Comparison of ENCODE assay signal across 8 cellular contexts in the genomic region with DNA sequence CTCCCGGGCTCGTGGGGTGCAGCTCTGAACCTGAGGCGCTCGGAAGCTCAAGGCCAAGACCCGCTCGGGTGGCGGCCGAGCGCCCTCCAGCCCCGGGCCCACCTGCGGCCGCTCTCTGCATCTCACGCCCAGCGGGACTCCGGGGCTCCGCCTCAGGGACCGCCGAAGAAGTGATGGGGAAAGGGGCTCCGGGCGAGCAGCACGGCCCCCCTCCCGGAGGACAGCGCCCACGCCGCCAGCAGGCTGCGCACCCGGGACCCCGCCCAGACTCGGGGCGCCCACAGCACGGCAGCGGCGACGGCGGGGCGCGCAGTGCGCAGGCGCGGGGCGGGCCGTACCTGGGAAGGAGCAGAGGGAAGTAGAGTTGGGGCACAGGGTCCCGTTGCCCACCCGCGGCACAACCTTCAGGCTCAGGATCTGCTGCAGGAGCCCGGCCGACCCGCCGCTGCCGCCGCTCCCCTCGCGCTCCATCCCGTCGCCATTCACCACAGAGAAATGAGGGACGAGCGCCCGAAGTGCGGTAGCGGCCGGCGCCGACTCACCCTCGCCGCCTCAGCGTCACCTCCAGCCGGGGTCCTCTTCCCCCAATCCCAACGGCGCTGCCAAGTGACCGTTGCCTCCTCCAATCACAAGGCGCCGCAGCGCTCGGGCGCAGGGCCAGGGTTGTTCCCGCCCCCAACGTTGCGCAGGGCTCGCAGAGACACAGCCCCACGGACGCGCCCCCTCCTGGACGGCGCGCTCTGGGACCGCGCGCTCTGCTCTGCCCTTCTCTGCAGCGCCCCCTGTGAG. TPM values are rescaled to one million over a fixed set of nuclear protein-coding genes. Genes with fewer than 3 reads are reported as not detected.
A peak's percentile ranks its signal among the peaks of the same experiment; 100 is the strongest.
DNase-seq lines count a peak whose midpoint lies in the region; ATAC-seq, FAIRE-seq and TF ChIP-seq lines count a peak whose summit lies in the region.

A gene with protein sequence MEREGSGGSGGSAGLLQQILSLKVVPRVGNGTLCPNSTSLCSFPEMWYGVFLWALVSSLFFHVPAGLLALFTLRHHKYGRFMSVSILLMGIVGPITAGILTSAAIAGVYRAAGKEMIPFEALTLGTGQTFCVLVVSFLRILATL (minus strand): TSS at position 560 of the 789 bp plus-strand sequence. CDS start 89 bp downstream, at position 471.

- H3K4me3 ChIP-seq in AG09309 (ENCODE audit: control insufficient read depth, low read depth, low read length): peak within 1 kb of the TSS; percentile 89
- H3K4me3 ChIP-seq in WERI-Rb-1 (ENCODE audit: low read depth, low read length): peak within 1 kb of the TSS; percentile 90
- peak within 1 kb of the TSS; percentile 89 to 93 (median 90) for H3K4me3 ChIP-seq in mammary epithelial cell (replicated peaks in 1 of 3; ENCODE audit: insufficient read depth in 1 of 3, low read depth in 2 of 3, low read length in 3 of 3)
- H3K4me3 ChIP-seq in iPS-20b (ENCODE audit: low read length): peak within 1 kb of the TSS; percentile 89
- peak within 1 kb of the TSS; percentile 71 to 95 for H3K4me3 ChIP-seq in small intestine (ENCODE audit: low read depth in 1 of 2, low read length in 2 of 2)

- peak within 1 kb of the TSS; percentile 83 for H3K9ac ChIP-seq in mammary epithelial cell (ENCODE audit: insufficient read depth, low read length)
- H3K9ac ChIP-seq in iPS-20b (ENCODE audit: low read depth, low read length): peak within 1 kb of the TSS; percentile 86

- DNase-seq in AG09309 (ENCODE audit: low read depth) (peak; percentile 93), NCI-H2227 (lab: John Stamatoyannopoulos, UW; ENCODE audit: unreplicated experiment) (peak; percentile 98), WERI-Rb-1 (peak; percentile 99), mammary epithelial cell (peak; percentile 99), small intestine (peak; percentile 99)

- TF ChIP-seq CTCF in AG09309 (IDR thresholded peaks at IDR 0.05; ENCODE audit: control insufficient read depth, insufficient read depth, low read depth, low read length, missing control alignments) (peak; percentile 100), WERI-Rb-1 (IDR thresholded peaks at IDR 0.05; ENCODE audit: low read depth, low read length) (peak; percentile 97), mammary epithelial cell (conservative IDR thresholded peaks at IDR 0.05 in 1 of 2, IDR thresholded peaks at IDR 0.05 in 1 of 2; ENCODE audit: extremely low read depth in 1 of 2, insufficient read depth in 1 of 2, low read depth in 1 of 2, low read length in 2 of 2) (peak; percentile 99 to 100)

- H3K9me3 ChIP-seq in WERI-Rb-1 (ENCODE audit: severe bottlenecking) (no peaks in the 10 kb centered on the region), mammary epithelial cell (replicated peaks; ENCODE audit: insufficient read depth, low read length) (no peaks in the 10 kb centered on the region), iPS-20b (ENCODE audit: insufficient read depth, low read depth, low read length) (no peaks in the 10 kb centered on the region), small intestine (ENCODE audit: control insufficient read depth, low read depth) (no peaks in the 10 kb centered on the region)

- in situ Hi-C loops in mammary epithelial cell (cut with MboI; ENCODE audit: low sequenced_read_pairs in 2 of 2): loop anchor here in 1 of 2 donors (25.0 kb wide), 1 partner anchor 298 kb away; no protein-coding TSS in a partner anchor

- H3K36me3 ChIP-seq in WERI-Rb-1 (no peaks in the 10 kb centered on the region; the same call in 1 of the 2 replicates), mammary epithelial cell (ENCODE audit: insufficient read depth, low read length) (no peaks in the 10 kb centered on the region), iPS-20b (ENCODE audit: insufficient read depth, low read depth, low read length) (peaks cover 9% of the 10 kb centered on the region; the same call in 1 of the 2 replicates), small intestine (ENCODE audit: control insufficient read depth in 2 of 2, insufficient read depth in 2 of 2, low read length in 2 of 2) (no peaks in the 10 kb centered on the region)

- intact Hi-C loops in mammary epithelial cell (cut with micrococcal nuclease): loop anchor here (1.0 to 10.0 kb wide), 5 partner anchors 22 to 265 kb away; a partner anchor contains a TSS

- no peak for FAIRE-seq in small intestine (lab: Jason Lieb, UNC)

- H3K4me2 ChIP-seq in mammary epithelial cell (ENCODE audit: insufficient read depth, low read depth, low read length): peak within 1 kb of the TSS; percentile 90

- CTCF ChIA-PET in mammary epithelial cell (lab: Charles Lee; ENCODE audit: low non-redundant PET): interaction anchor here (0.6 to 0.7 kb wide), 3 partner anchors 159 to 265 kb away, joined by 4 to 6 read pairs (median 4); no protein-coding TSS in a partner anchor

- H3K27ac ChIP-seq in WERI-Rb-1: peak within 1 kb of the TSS; percentile 87
- H3K27ac ChIP-seq in mammary epithelial cell (ENCODE audit: insufficient read depth, low read depth, low read length): peak within 1 kb of the TSS; percentile 81
- peak within 1 kb of the TSS; percentile 23 for H3K27ac ChIP-seq in iPS-20b (ENCODE audit: low read length)
- H3K27ac ChIP-seq in small intestine (ENCODE audit: low read depth in 1 of 2, low read length in 1 of 2): peak within 1 kb of the TSS; percentile 95 to 96

- H3K27me3 ChIP-seq in WERI-Rb-1 (ENCODE audit: insufficient read depth, low read depth, severe bottlenecking) (no peaks in the 10 kb centered on the region), mammary epithelial cell (ENCODE audit: insufficient read depth, low read length) (no peaks in the 10 kb centered on the region), iPS-20b (ENCODE audit: insufficient read depth, low read length) (no peaks in the 10 kb centered on the region), small intestine (ENCODE audit: control insufficient read depth in 2 of 2, insufficient read depth in 2 of 2, low read length in 2 of 2) (no peaks in the 10 kb centered on the region)

- H3K4me1 ChIP-seq in mammary epithelial cell (ENCODE audit: insufficient read depth, low read length): peaks cover 12% of the 10 kb centered on the region
- H3K4me1 ChIP-seq in iPS-20b (ENCODE audit: insufficient read depth, low read length): 0 out of 2 replicates have a peak, but pooled peaks cover 5% of the 10 kb centered on the region
- peaks cover 0 to 5% of the 10 kb centered on the region in 2 donors for H3K4me1 ChIP-seq in small intestine (ENCODE audit: control insufficient read depth in 2 of 2, insufficient read depth in 1 of 2, low read depth in 1 of 2, low read length in 1 of 2)

- peak; percentile 95 for ATAC-seq in GM18907 (IDR thresholded peaks at IDR 0.05; ENCODE audit: unreplicated experiment)
- peak; percentile 92 for ATAC-seq in HG03159 (IDR thresholded peaks at IDR 0.05; ENCODE audit: unreplicated experiment)

- dilution Hi-C loops in mammary epithelial cell (cut with HindIII; ENCODE audit: low sequenced_read_pairs): no loop called here

- WGBS in mammary epithelial cell (ENCODE audit: low coverage, missing lambda C conversion rate): 2% methylated on average over 35 of the region's 89 CpGs
- 0% methylated on average over 51 to 89 of the region's 89 CpGs for WGBS in small intestine, 3 donors

- H4K20me1 ChIP-seq in mammary epithelial cell (ENCODE audit: insufficient read depth, low read length): no peaks in the 10 kb centered on the region

- H3K79me2 ChIP-seq in mammary epithelial cell (ENCODE audit: insufficient read depth, low read length): peaks cover 50% of the 10 kb centered on the region

- BruUV-seq in mammary epithelial cell (replicated peaks; lab: Mats Ljungman, UMichigan): no TSS peak

- H2AFZ ChIP-seq in mammary epithelial cell (ENCODE audit: low read depth, low read length): peak within 1 kb of the TSS; percentile 90

RNA-seq across cellular contexts. Expression of the gene that starts here (rescaled TPM):
- total RNA-seq in mammary epithelial cell: 10 to 100 TPM; 12.5 to 15.6 TPM
- polyA plus RNA-seq in mammary epithelial cell (12.2 TPM), small intestine (10 to 100 TPM in 2 of 3 donors, 1 to 10 TPM in 1; 9.6 to 19.9 (median 11.1) TPM)
- 33.8 TPM for polyA minus RNA-seq in mammary epithelial cell

Comparison
In these comparisons a context has a peak if more than half of its experiments do, and no peak if none do; other contexts are left out.
1. Peak in every context shown above with its lines: DNase-seq, ATAC-seq, H3K4me3 ChIP-seq and H3K27ac ChIP-seq.
2. H3K27ac ChIP-seq: peak in every context shown above with its lines; median percentile 96 in small intestine; 87 in WERI-Rb-1; 81 in mammary epithelial cell; 23 in iPS-20b.